Comparison of ENCODE assay signal across 8 cellular contexts in the genomic region with DNA sequence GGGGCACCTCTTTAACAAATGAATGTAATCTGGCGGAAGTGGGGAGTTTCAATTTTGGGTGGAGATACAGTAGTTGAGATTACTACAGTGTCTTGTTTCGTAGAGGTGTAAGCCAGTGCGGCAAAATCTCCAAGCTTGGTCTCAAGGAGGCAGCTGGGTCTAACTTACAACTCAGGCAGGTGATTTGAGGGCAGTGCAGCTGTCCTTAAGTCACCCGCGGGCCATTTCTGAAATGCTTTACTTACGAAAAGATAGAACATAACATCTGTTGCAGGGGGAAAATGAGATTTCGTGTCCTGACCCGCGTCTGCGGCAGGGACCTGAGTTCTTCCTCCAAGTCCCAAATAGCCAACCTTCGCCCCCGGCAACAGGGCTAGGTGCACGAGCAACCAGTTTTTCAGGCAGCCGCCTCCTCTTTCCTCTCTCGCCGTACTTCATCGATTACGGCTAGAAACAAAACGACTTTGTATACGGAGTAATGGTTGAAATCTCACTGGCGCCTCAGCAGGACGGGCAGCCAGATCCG. TPM values are rescaled to one million over a fixed set of nuclear protein-coding genes. Genes with fewer than 3 reads are reported as not detected.
DNase-seq lines count a peak whose midpoint lies in the region; ATAC-seq and TF ChIP-seq lines count a peak whose summit lies in the region.

No MANE protein-coding gene starts in this region.

- peaks cover 2% of the 10 kb centered on the region for H3K36me3 Mint-ChIP-seq in T-helper 2 cell treated with Interferon-gamma antibody and Interleukin-4, amounts not matched to agents 5 μg/mL and 100 μg/mL, for 36 hours (ENCODE audit: low read depth)

- DNase-seq in NOMO-1 (lab: John Stamatoyannopoulos, UW; ENCODE audit: unreplicated experiment in 2 of 2) (peak; percentile 47 to 62), NOMO-1 treated with dmso at 0.1 percent for 144 hours (lab: John Stamatoyannopoulos, UW; ENCODE audit: unreplicated experiment) (no peak), fibroblast of the aortic adventitia (ENCODE audit: low read depth) (no peak), occipital lobe (lab: John Stamatoyannopoulos, UW) (peak; percentile 48), NCI-H1092 (lab: John Stamatoyannopoulos, UW) (no peak)
- DNase-seq in T-helper 2 cell treated with Interferon-gamma antibody and Interleukin-4, amounts not matched to agents 5 μg/mL and 100 μg/mL, for 36 hours (ENCODE audit: low spot score): no peak

- H3K4me3 ChIP-seq in fibroblast of the aortic adventitia (ENCODE audit: low read depth, low read length): peak overlapping the region; percentile 98

- H3K27ac Mint-ChIP-seq in T-helper 2 cell treated with Interferon-gamma antibody and Interleukin-4, amounts not matched to agents 5 μg/mL and 100 μg/mL, for 36 hours: peak overlapping the region; percentile 93

- H3K27me3 Mint-ChIP-seq in T-helper 2 cell treated with Interferon-gamma antibody and Interleukin-4, amounts not matched to agents 5 μg/mL and 100 μg/mL, for 36 hours (ENCODE audit: low read depth): peaks cover 4% of the 10 kb centered on the region

- peaks cover 18% of the 10 kb centered on the region for H3K4me1 Mint-ChIP-seq in T-helper 2 cell treated with Interferon-gamma antibody and Interleukin-4, amounts not matched to agents 5 μg/mL and 100 μg/mL, for 36 hours (ENCODE audit: low read depth)

- ATAC-seq in GM21423 (IDR thresholded peaks at IDR 0.05; ENCODE audit: unreplicated experiment) (peak; percentile 33), HG03571 (IDR thresholded peaks at IDR 0.05; ENCODE audit: unreplicated experiment) (peak; percentile 31)

- H3K4me3 Mint-ChIP-seq in T-helper 2 cell treated with Interferon-gamma antibody and Interleukin-4, amounts not matched to agents 5 μg/mL and 100 μg/mL, for 36 hours: peak overlapping the region; percentile 94

- TF ChIP-seq CTCF in fibroblast of the aortic adventitia (IDR thresholded peaks at IDR 0.05; ENCODE audit: insufficient read depth, low read length): no peak

- H3K9me3 Mint-ChIP-seq in T-helper 2 cell treated with Interferon-gamma antibody and Interleukin-4, amounts not matched to agents 5 μg/mL and 100 μg/mL, for 36 hours: no peaks in the 10 kb centered on the region

RNA-seq across cellular contexts. Expression of a gene that starts 0.5 kb away (rescaled TPM):
- total RNA-seq in fibroblast of the aortic adventitia (ENCODE audit: low replicate concordance): 2.3 and 8.1 TPM in 2 replicates
- 119 TPM for total RNA-seq in occipital lobe

RNA-seq across cellular contexts. Expression of a gene that starts 18.4 kb away (rescaled TPM):
- total RNA-seq in fibroblast of the aortic adventitia (ENCODE audit: low replicate concordance) (not detected in 2 replicates), occipital lobe (not detected)

RNA-seq across cellular contexts. Expression of a gene that starts 49.0 kb away (rescaled TPM):
- total RNA-seq in fibroblast of the aortic adventitia (ENCODE audit: low replicate concordance): 0.16 and 0.18 TPM in 2 replicates
- total RNA-seq in occipital lobe: 52.7 TPM

Comparison
In these comparisons a context has a peak if more than half of its experiments do, and no peak if none do; other contexts are left out.
1. DNase-seq: peak in NOMO-1 (2 of 2) and occipital lobe (single experiment); none in NOMO-1 treated with dmso at 0.1 percent for 144 hours (single experiment), T-helper 2 cell treated with Interferon-gamma antibody and Interleukin-4, amounts not matched to agents 5 μg/mL and 100 μg/mL, for 36 hours (single experiment), fibroblast of the aortic adventitia (single experiment) and NCI-H1092 (single experiment).
2. RNA of a gene that starts 0.5 kb away (total RNA-seq): 119 TPM in occipital lobe (single experiment); 2.3 to 8.1 TPM in fibroblast of the aortic adventitia; every median in the first group is over 10 times any median in the second.
3. RNA of a gene that starts 49.0 kb away (total RNA-seq): 52.7 TPM in occipital lobe (single experiment); 0.16 to 0.18 TPM in fibroblast of the aortic adventitia; every median in the first group is over 10 times any median in the second.